In the genomic region with DNA sequence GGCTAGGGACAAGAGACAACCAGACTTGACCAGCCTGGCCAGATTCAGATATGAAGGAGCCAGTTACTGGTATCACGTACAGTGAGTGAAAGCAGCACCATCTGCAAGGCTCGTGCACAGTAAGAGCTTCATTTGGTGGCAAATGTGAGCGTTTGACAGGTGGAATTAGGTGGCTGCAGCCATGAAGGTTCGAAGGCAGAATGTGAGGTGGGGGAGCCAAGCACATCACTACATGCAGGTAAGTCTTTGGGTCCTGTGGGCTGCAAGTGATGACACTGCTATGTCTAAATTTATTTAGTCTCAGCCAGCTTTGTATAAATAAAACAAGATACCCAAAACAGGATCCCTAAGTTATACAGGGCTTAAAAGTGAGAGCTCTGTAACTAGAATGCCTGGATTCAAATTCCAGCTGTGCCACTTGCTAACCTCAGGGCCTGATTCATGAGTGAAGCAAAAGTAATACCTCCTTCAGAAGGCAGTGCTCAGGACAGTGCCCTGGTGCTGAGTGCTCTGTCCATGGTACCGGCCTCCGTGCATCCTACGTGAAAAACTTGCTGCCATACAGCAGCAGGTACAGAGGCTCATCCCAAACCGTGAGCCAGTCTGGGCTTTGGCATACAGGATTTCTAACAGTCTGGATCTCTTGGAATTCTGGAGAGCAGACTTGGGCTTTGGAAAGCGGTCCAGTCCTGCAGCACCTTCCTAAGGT, we compare ENCODE assay signal across 10 cellular contexts. TPM values are rescaled to one million over a fixed set of nuclear protein-coding genes. Genes with fewer than 3 reads are reported as not detected.
DNase-seq lines count a peak whose midpoint lies in the region; ATAC-seq, FAIRE-seq and TF ChIP-seq lines count a peak whose summit lies in the region.
"Had no signal": no experiment of that assay in that cellular context is flagged by ENCODE, and none has a peak within 500 bp of the region (broad histone marks: within the 10 kb centered on the region; RNA-seq: fewer than 3 reads in every experiment).

No MANE protein-coding gene starts in this region.

- no peak overlapping the region for H3K27ac Mint-ChIP-seq in chondrocyte (ENCODE audit: unreplicated experiment)

- no peaks in the 10 kb centered on the region for H3K9me3 Mint-ChIP-seq in chondrocyte (ENCODE audit: low read depth)

- no peak for DNase-seq in GM12891 (ENCODE audit: insufficient read length, low spot score)
- DNase-seq in M059J (ENCODE audit: low read depth): peak; percentile 34
- peak; percentile 32 for DNase-seq in bronchial epithelial cell (ENCODE audit: low read depth)
- peak; percentile 45 to 51 for DNase-seq in lung microvascular endothelial cell (ENCODE audit: low read depth in 2 of 2)
- DNase-seq in chondrocyte (ENCODE audit: low spot score): no peak
- DNase-seq in cerebellum (ENCODE audit: low spot score): no peak
- DNase-seq: NCI-H82; stimulated activated CD4-positive, alpha-beta T cell treated with anti-CD3 and anti-CD28 coated beads, Interleukin-4, amount 100 ng/mL, for 1 hour had no signal

- FAIRE-seq in GM12891 (lab: Jason Lieb, UNC) (no peak), bronchial epithelial cell (lab: Jason Lieb, UNC) (peak; percentile 40)

- TF ChIP-seq POLR2A in GM12891 (IDR thresholded peaks at IDR 0.05; ENCODE audit: low read depth, low read length): no peak

- H3K36me3 Mint-ChIP-seq in chondrocyte (ENCODE audit: low read depth): peaks cover 17% of the 10 kb centered on the region

- H3K4me1 Mint-ChIP-seq in chondrocyte (ENCODE audit: low read depth): peaks cover 7% of the 10 kb centered on the region

- no peaks in the 10 kb centered on the region for H3K27me3 Mint-ChIP-seq in chondrocyte (ENCODE audit: low read depth)

- no peak overlapping the region for H3K4me3 ChIP-seq in bronchial epithelial cell (ENCODE audit: low read depth, low read length)
- H3K4me3 ChIP-seq: tibial nerve had no signal

- H3K4me3 Mint-ChIP-seq in chondrocyte (ENCODE audit: unreplicated experiment): no peak overlapping the region

- ATAC-seq in GM19463 (IDR thresholded peaks at IDR 0.05; ENCODE audit: unreplicated experiment): no peak

- peaks cover 3% of the 10 kb centered on the region for H3K36me3 ChIP-seq in bronchial epithelial cell (ENCODE audit: control insufficient read depth, insufficient read depth, low read length)

- no peaks in the 10 kb centered on the region for H3K27me3 ChIP-seq in bronchial epithelial cell (ENCODE audit: control insufficient read depth, insufficient read depth, low read length)
- H3K27me3 ChIP-seq: tibial nerve had no signal

- TF ChIP-seq CTCF in bronchial epithelial cell (IDR thresholded peaks at IDR 0.05; ENCODE audit: insufficient read depth, low read length, severe bottlenecking): no peak
- no peak for TF ChIP-seq CTCF in chondrocyte (IDR thresholded peaks at IDR 0.05)

TF ChIP-seq in GM12891, 5 proteins besides CTCF, POLR2A, EP300 and RAD21:
- no peak for TF ChIP-seq PAX5 (IDR thresholded peaks at IDR 0.05; ENCODE audit: insufficient read depth, low read length, severe bottlenecking)
- peak; percentile 67; the same call in 1 of the 2 replicates for TF ChIP-seq POLR2AphosphoS5 (IDR thresholded peaks at IDR 0.05; ENCODE audit: low read depth, low read length)
- TF ChIP-seq SPI1 (IDR thresholded peaks at IDR 0.05; ENCODE audit: low read depth, low read length): no peak
- TF ChIP-seq POU2F2 (IDR thresholded peaks at IDR 0.05; ENCODE audit: low read depth, low read length): no peak
- TF ChIP-seq TAF1 (IDR thresholded peaks at IDR 0.05; ENCODE audit: low read depth, low read length): no peak

RNA-seq across cellular contexts. Expression of gene DDX18, which starts 18.6 kb away (rescaled TPM):
- 48.6 TPM for polyA plus RNA-seq in GM12891 (2012; ENCODE audit: low read depth, missing spikeins)
- total RNA-seq in M059J (2014; rRNA removed; shearing (Covaris generic)): 49.1 and 56.4 TPM in 2 replicates
- total RNA-seq in bronchial epithelial cell: 50.6 and 74.8 TPM in 2 replicates
- total RNA-seq in lung microvascular endothelial cell: 29.9 and 42.9 TPM in 2 replicates
- 40.6 to 46.8 TPM (median 43.2 TPM) in 3 replicates for total RNA-seq in chondrocyte
- 46.6 TPM for total RNA-seq in cerebellum

Comparison
In these comparisons a context has a peak if more than half of its experiments do, and no peak if none do; other contexts are left out.
1. DNase-seq: peak in M059J (single experiment), bronchial epithelial cell (single experiment) and lung microvascular endothelial cell (2 of 2); none in GM12891 (single experiment), chondrocyte (single experiment) and cerebellum (single experiment).